Comparison of ENCODE assay signal across 8 cellular contexts in genomic region chr14:105411017-105411941, GRCh38. TPM values are rescaled to one million over a fixed set of nuclear protein-coding genes. Genes with fewer than 3 reads are reported as not detected.
DNase-seq lines count a peak whose midpoint lies in the region; ATAC-seq and TF ChIP-seq lines count a peak whose summit lies in the region.

No MANE protein-coding gene starts in this region.

- H3K9me3 Mint-ChIP-seq in activated naive CD8-positive, alpha-beta T cell treated with anti-CD3 and anti-CD28 coated beads, Interleukin-2, amount 10 ng/mL, durations not matched to agents 7 days and 5 days = no peaks in the 10 kb centered on the region

- POLR2A ChIA-PET in activated naive CD8-positive, alpha-beta T cell treated with anti-CD3 and anti-CD28 coated beads, Interleukin-2, amount 10 ng/mL, durations not matched to agents 7 days and 5 days (lab: Charles Lee) = interaction anchor here (2.0 kb wide), 1 partner anchor 12 kb away, joined by 7 read pairs; the partner anchor contains the start of gene TEX22

- H3K4me3 ChIP-seq in LNCaP clone FGC (ENCODE audit: low read depth, low read length) (peak overlapping the region; percentile 36), right cardiac atrium (ENCODE audit: low read length) (peak overlapping the region; percentile 11), skeletal muscle tissue (ENCODE audit: low read length in 3 of 3) (peak overlapping the region; percentile 32 to 45 (median 35))

- H3K27ac ChIP-seq in right cardiac atrium (ENCODE audit: low read length) = no peak overlapping the region
- no peak overlapping the region for H3K27ac ChIP-seq in skeletal muscle tissue (ENCODE audit: low read depth, low read length)

- ATAC-seq in activated naive CD8-positive, alpha-beta T cell treated with anti-CD3 and anti-CD28 coated beads, Interleukin-2, amount 10 ng/mL, durations not matched to agents 7 days and 5 days (ENCODE audit: low read depth) = peak; percentile 21
- peak; percentile 47 to 52 for ATAC-seq in right cardiac atrium
- no peak for ATAC-seq in HG03342 (IDR thresholded peaks at IDR 0.05; ENCODE audit: unreplicated experiment)
- ATAC-seq in HG03039 (IDR thresholded peaks at IDR 0.05; ENCODE audit: unreplicated experiment) = no peak
- ATAC-seq in HG02571 (IDR thresholded peaks at IDR 0.05; ENCODE audit: unreplicated experiment) = no peak

- peaks cover 46% of the 10 kb centered on the region for H3K27me3 Mint-ChIP-seq in activated naive CD8-positive, alpha-beta T cell treated with anti-CD3 and anti-CD28 coated beads, Interleukin-2, amount 10 ng/mL, durations not matched to agents 7 days and 5 days

- DNase-seq in D341Med (ENCODE audit: low spot score) (peak; percentile 93), LNCaP clone FGC (ENCODE audit: low read depth) (no peak), right cardiac atrium (peak; percentile 54 to 77 (median 77))
- no peak for DNase-seq in activated naive CD8-positive, alpha-beta T cell treated with anti-CD3 and anti-CD28 coated beads, Interleukin-2, amount 10 ng/mL, durations not matched to agents 7 days and 5 days

- peak overlapping the region in 1 of 3 donors; percentile 25 for H3K9ac ChIP-seq in skeletal muscle tissue (ENCODE audit: low read depth in 1 of 3, low read length in 3 of 3)

- H3K27me3 ChIP-seq in right cardiac atrium (ENCODE audit: control insufficient read depth, insufficient read depth) (no peaks in the 10 kb centered on the region), skeletal muscle tissue (ENCODE audit: control insufficient read depth in 3 of 3, insufficient read depth in 3 of 3, low read length in 3 of 3) (peaks cover 8 to 30% (median 16%) of the 10 kb centered on the region in 3 donors)

- intact Hi-C loops in right cardiac atrium (cut with DNase I) = no loop called here

- H3K4me3 Mint-ChIP-seq in activated naive CD8-positive, alpha-beta T cell treated with anti-CD3 and anti-CD28 coated beads, Interleukin-2, amount 10 ng/mL, durations not matched to agents 7 days and 5 days = peak overlapping the region; percentile 39

- H3K9me3 ChIP-seq in right cardiac atrium (ENCODE audit: control insufficient read depth, low read length) (no peaks in the 10 kb centered on the region), skeletal muscle tissue (ENCODE audit: control insufficient read depth in 3 of 3, low read length in 3 of 3) (no peaks in the 10 kb centered on the region)

- TF ChIP-seq CTCF in LNCaP clone FGC (IDR thresholded peaks at IDR 0.05; ENCODE audit: control insufficient read depth, extremely low read depth, insufficient read depth) = no peak

- H3K36me3 ChIP-seq in skeletal muscle tissue (ENCODE audit: control insufficient read depth in 3 of 3, insufficient read depth in 3 of 3, low read length in 3 of 3) = no peaks in the 10 kb centered on the region

- 8% methylated on average over 86 of the region's 86 CpGs for WGBS in right cardiac atrium

- H3K4me1 ChIP-seq in right cardiac atrium (ENCODE audit: control insufficient read depth, insufficient read depth, low read length) = no peaks in the 10 kb centered on the region
- peaks cover 10 to 33% (median 32%) of the 10 kb centered on the region in 3 donors for H3K4me1 ChIP-seq in skeletal muscle tissue (ENCODE audit: control insufficient read depth in 3 of 3, insufficient read depth in 3 of 3, low read length in 3 of 3)

- no peaks in the 10 kb centered on the region for H3K36me3 Mint-ChIP-seq in activated naive CD8-positive, alpha-beta T cell treated with anti-CD3 and anti-CD28 coated beads, Interleukin-2, amount 10 ng/mL, durations not matched to agents 7 days and 5 days

- peaks cover 5% of the 10 kb centered on the region for H3K4me1 Mint-ChIP-seq in activated naive CD8-positive, alpha-beta T cell treated with anti-CD3 and anti-CD28 coated beads, Interleukin-2, amount 10 ng/mL, durations not matched to agents 7 days and 5 days

- no peak overlapping the region for H3K27ac Mint-ChIP-seq in activated naive CD8-positive, alpha-beta T cell treated with anti-CD3 and anti-CD28 coated beads, Interleukin-2, amount 10 ng/mL, durations not matched to agents 7 days and 5 days

RNA-seq across cellular contexts. Expression of gene MTA1, which starts 8.3 kb away (rescaled TPM):
- total RNA-seq in activated naive CD8-positive, alpha-beta T cell treated with anti-CD3 and anti-CD28 coated beads, Interleukin-2, amount 10 ng/mL, durations not matched to agents 7 days and 5 days = 100 to 1,000 TPM; 120 to 132 TPM
- total RNA-seq in right cardiac atrium (100 to 1,000 TPM; 121 to 179 (median 157) TPM), skeletal muscle tissue (19.3 TPM)
- 131 TPM for polyA plus RNA-seq in right cardiac atrium

RNA-seq across cellular contexts. Expression of gene TEX22, which starts 12.9 kb away (rescaled TPM):
- 1 to 10 TPM; 6.4 to 6.9 TPM for total RNA-seq in activated naive CD8-positive, alpha-beta T cell treated with anti-CD3 and anti-CD28 coated beads, Interleukin-2, amount 10 ng/mL, durations not matched to agents 7 days and 5 days
- 1 to 10 TPM in 2 of 4 donors, under 1 TPM in 2; 0.46 to 1.9 (median 1.00) TPM for total RNA-seq in right cardiac atrium
- 0.05 TPM for polyA plus RNA-seq in right cardiac atrium
- total RNA-seq in skeletal muscle tissue = under 0.01 TPM

Comparison
In these comparisons a context has a peak if more than half of its experiments do, and no peak if none do; other contexts are left out.
1. DNase-seq: peak in D341Med (single experiment) and right cardiac atrium (3 of 3); none in LNCaP clone FGC (single experiment) and activated naive CD8-positive, alpha-beta T cell treated with anti-CD3 and anti-CD28 coated beads, Interleukin-2, amount 10 ng/mL, durations not matched to agents 7 days and 5 days (single experiment).
2. ATAC-seq: peak in activated naive CD8-positive, alpha-beta T cell treated with anti-CD3 and anti-CD28 coated beads, Interleukin-2, amount 10 ng/mL, durations not matched to agents 7 days and 5 days (single experiment) and right cardiac atrium (2 of 2); none in HG03342 (single experiment), HG03039 (single experiment) and HG02571 (single experiment).
3. Peak in every context shown above with its lines, with median percentiles within 50 percentile points of each other: H3K4me3 ChIP-seq.